ENCODE assay signal across 16 cellular contexts in the genomic region with DNA sequence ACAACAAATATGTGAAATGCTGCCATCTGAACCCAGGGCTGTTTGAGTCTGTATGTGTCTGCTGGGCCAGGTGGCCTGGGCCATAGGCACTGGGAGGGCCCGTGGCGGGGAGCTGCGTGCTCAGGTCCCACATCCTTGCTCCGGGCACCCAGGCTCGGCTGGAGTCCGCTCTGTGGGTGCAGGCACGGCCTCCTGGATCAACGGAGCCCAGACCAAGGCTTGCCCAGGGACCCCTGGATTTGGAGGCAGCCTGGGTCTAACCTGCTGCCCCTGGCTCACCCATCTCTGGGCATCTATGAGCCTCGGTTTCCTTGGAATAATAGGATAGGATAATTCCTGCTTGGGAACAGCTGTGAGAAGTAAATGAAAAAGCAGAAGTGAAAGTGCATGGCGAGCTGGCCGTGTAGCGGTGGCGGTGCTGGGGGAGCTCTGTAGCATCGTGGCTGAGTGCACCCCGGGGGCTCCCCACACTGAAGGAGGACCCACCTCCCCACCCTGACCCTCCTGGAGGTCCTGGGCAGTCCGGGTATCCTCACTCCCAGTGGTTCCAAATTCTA. TPM values are rescaled to one million over a fixed set of nuclear protein-coding genes. Genes with fewer than 3 reads are reported as not detected.
DNase-seq lines count a peak whose midpoint lies in the region; ATAC-seq lines count a peak whose summit lies in the region.
"Had no signal": no experiment of that assay in that cellular context is flagged by ENCODE, and none has a peak within 500 bp of the region (broad histone marks: within the 10 kb centered on the region; RNA-seq: fewer than 3 reads in every experiment).

No MANE protein-coding gene starts in this region.

- H3K36me3 Mint-ChIP-seq in activated naive CD8-positive, alpha-beta T cell treated with anti-CD3 and anti-CD28 coated beads, Interleukin-2, amount 10 ng/mL, durations not matched to agents 7 days and 5 days = no peaks in the 10 kb centered on the region

- peaks cover 5 to 7% of the 10 kb centered on the region in 2 donors for H3K4me1 ChIP-seq in neuronal stem cell (ENCODE audit: control insufficient read depth in 2 of 2, insufficient read depth in 1 of 2, low read depth in 1 of 2, low read length in 2 of 2)

- no peak overlapping the region for H3K4me3 ChIP-seq in neuronal stem cell (ENCODE audit: low read length in 2 of 2)
- H3K4me3 ChIP-seq: MG63, sigmoid colon, thoracic aorta had no signal

- H4K91ac ChIP-seq in neuronal stem cell (ENCODE audit: low read depth, low read length, poor library complexity) = no peak overlapping the region

- peak; percentile 27 for DNase-seq in SKM-1 treated with dmso at 0.1 percent for 144 hours (lab: John Stamatoyannopoulos, UW; ENCODE audit: unreplicated experiment)
- DNase-seq in SKM-1 (lab: John Stamatoyannopoulos, UW; ENCODE audit: unreplicated experiment) = no peak
- peak; percentile 49 for DNase-seq in MV-4-11 (lab: John Stamatoyannopoulos, UW)
- DNase-seq in activated naive CD8-positive, alpha-beta T cell treated with anti-CD3 and anti-CD28 coated beads, Interleukin-2, amount 10 ng/mL, durations not matched to agents 7 days and 5 days = no peak
- no peak for DNase-seq in neuronal stem cell (ENCODE audit: low spot score)
- DNase-seq in HCEC 1CT = no peak
- no peak for DNase-seq in LoVo (ENCODE audit: low spot score)
- no peak for DNase-seq in hippocampal formation (lab: John Stamatoyannopoulos, UW)
- DNase-seq: 8988T, DMS153, MG63, NCI-H524 treated with DMSO at 0.1 percent for 48 hours, sigmoid colon, SK-N-SH had no signal

- no CpG with 5 or more reads among the region's 16 CpGs for WGBS in neuronal stem cell (ENCODE audit: extremely low coverage in 2 of 2, insufficient read length in 2 of 2, insufficient replicate concordance in 1 of 2), 2 donors

- H2AK5ac ChIP-seq in neuronal stem cell (ENCODE audit: low read depth, low read length) = peak overlapping the region; percentile 75

- H2BK5ac ChIP-seq in neuronal stem cell (ENCODE audit: low read length) = no peak overlapping the region

- H2BK15ac ChIP-seq in neuronal stem cell (ENCODE audit: low read length) = peak overlapping the region; percentile 54

- H2BK12ac ChIP-seq in neuronal stem cell (ENCODE audit: low read length) = peak overlapping the region; percentile 10

- H3K9me3 ChIP-seq in neuronal stem cell (replicated peaks in 1 of 2; ENCODE audit: control insufficient read depth in 2 of 2, insufficient read depth in 1 of 2, low read depth in 1 of 2, low read length in 2 of 2) = no peaks in the 10 kb centered on the region
- H3K9me3 ChIP-seq: MG63, sigmoid colon, SK-N-SH, thoracic aorta had no signal

- H3K27ac ChIP-seq in neuronal stem cell (replicated peaks; ENCODE audit: low read length) = no peak overlapping the region
- H3K27ac ChIP-seq: sigmoid colon, thoracic aorta had no signal

- no peak overlapping the region for H3K4ac ChIP-seq in neuronal stem cell (ENCODE audit: low read length)

- H3K27me3 Mint-ChIP-seq in activated naive CD8-positive, alpha-beta T cell treated with anti-CD3 and anti-CD28 coated beads, Interleukin-2, amount 10 ng/mL, durations not matched to agents 7 days and 5 days = no peaks in the 10 kb centered on the region

- no peak overlapping the region for H2BK120ac ChIP-seq in neuronal stem cell (ENCODE audit: low read depth, low read length)

- no peak overlapping the region for H2AFZ ChIP-seq in neuronal stem cell (ENCODE audit: low read length)

- peak overlapping the region; percentile 19 for H3K4me3 Mint-ChIP-seq in activated naive CD8-positive, alpha-beta T cell treated with anti-CD3 and anti-CD28 coated beads, Interleukin-2, amount 10 ng/mL, durations not matched to agents 7 days and 5 days
- H3K4me3 Mint-ChIP-seq: dendritic cell treated with granulocyte-macrophage colony-stimulating factor and Interleukin-4, amounts not matched to agents 40 ng/mL and 50 ng/mL, for 4 days had no signal

- H3K27ac Mint-ChIP-seq in activated naive CD8-positive, alpha-beta T cell treated with anti-CD3 and anti-CD28 coated beads, Interleukin-2, amount 10 ng/mL, durations not matched to agents 7 days and 5 days = no peak overlapping the region
- H3K27ac Mint-ChIP-seq: dendritic cell treated with granulocyte-macrophage colony-stimulating factor and Interleukin-4, amounts not matched to agents 40 ng/mL and 50 ng/mL, for 4 days had no signal

- peaks cover 2% of the 10 kb centered on the region for H3K79me1 ChIP-seq in neuronal stem cell (ENCODE audit: low read depth, low read length)

- no peak overlapping the region for H4K8ac ChIP-seq in neuronal stem cell (ENCODE audit: low read depth, low read length)

- peak overlapping the region; percentile 63 for H3K14ac ChIP-seq in neuronal stem cell (ENCODE audit: low read length)

- H3K9me3 Mint-ChIP-seq in activated naive CD8-positive, alpha-beta T cell treated with anti-CD3 and anti-CD28 coated beads, Interleukin-2, amount 10 ng/mL, durations not matched to agents 7 days and 5 days = no peaks in the 10 kb centered on the region
- H3K9me3 Mint-ChIP-seq: dendritic cell treated with granulocyte-macrophage colony-stimulating factor and Interleukin-4, amounts not matched to agents 40 ng/mL and 50 ng/mL, for 4 days had no signal

- H3K36me3 ChIP-seq in neuronal stem cell (replicated peaks in 1 of 2; ENCODE audit: control insufficient read depth in 2 of 2, insufficient read depth in 2 of 2, low read length in 2 of 2) = no peaks in the 10 kb centered on the region
- H3K36me3 ChIP-seq: MG63, sigmoid colon, thoracic aorta had no signal

- H3K23ac ChIP-seq in neuronal stem cell (ENCODE audit: low read depth, low read length, poor library complexity) = no peak overlapping the region

- H3K4me1 Mint-ChIP-seq in activated naive CD8-positive, alpha-beta T cell treated with anti-CD3 and anti-CD28 coated beads, Interleukin-2, amount 10 ng/mL, durations not matched to agents 7 days and 5 days = peaks cover 24% of the 10 kb centered on the region

- H3K18ac ChIP-seq in neuronal stem cell (ENCODE audit: low read length) = no peak overlapping the region

- no peak for ATAC-seq in activated naive CD8-positive, alpha-beta T cell treated with anti-CD3 and anti-CD28 coated beads, Interleukin-2, amount 10 ng/mL, durations not matched to agents 7 days and 5 days (ENCODE audit: low read depth)

- H3K4me2 ChIP-seq in neuronal stem cell (ENCODE audit: insufficient read depth, low read length, poor library complexity, severe bottlenecking) = no peak overlapping the region
- H3K4me2 ChIP-seq: SK-N-SH had no signal

- peaks cover 0 to 33% (median 4%) of the 10 kb centered on the region in 3 experiments for H3K27me3 ChIP-seq in neuronal stem cell (ENCODE audit: control insufficient read depth in 3 of 3, insufficient read depth in 3 of 3, low read depth in 1 of 3, low read length in 3 of 3)

- POLR2A ChIA-PET in activated naive CD8-positive, alpha-beta T cell treated with anti-CD3 and anti-CD28 coated beads, Interleukin-2, amount 10 ng/mL, durations not matched to agents 7 days and 5 days (lab: Charles Lee) = interaction anchor here (1.2 to 2.8 kb wide), 4 partner anchors 8 to 15 kb away, joined by 3 to 7 read pairs (median 4); partner anchors contain the start of gene RNF44

- H3K9ac ChIP-seq in neuronal stem cell (ENCODE audit: low read depth, low read length, poor library complexity) = no peak overlapping the region
- H3K9ac ChIP-seq: SK-N-SH had no signal

RNA-seq across cellular contexts. Expression of gene CDHR2, which starts 1.2 kb away (rescaled TPM):
- 1 to 10 TPM; 2.4 to 3.8 TPM for total RNA-seq in activated naive CD8-positive, alpha-beta T cell treated with anti-CD3 and anti-CD28 coated beads, Interleukin-2, amount 10 ng/mL, durations not matched to agents 7 days and 5 days
- 0.01 TPM for polyA plus RNA-seq in neuronal stem cell (2013, experiment 1 of 2)
- 0.01 TPM for polyA plus RNA-seq in neuronal stem cell (2013, experiment 2 of 2)
- total RNA-seq: thoracic aorta had no signal
- polyA plus RNA-seq: SK-N-SH had no signal

RNA-seq across cellular contexts. Expression of gene RNF44, which starts 13.2 kb away (rescaled TPM):
- 100 to 1,000 TPM; 162 to 166 TPM for total RNA-seq in activated naive CD8-positive, alpha-beta T cell treated with anti-CD3 and anti-CD28 coated beads, Interleukin-2, amount 10 ng/mL, durations not matched to agents 7 days and 5 days
- 77.9 TPM for polyA plus RNA-seq in neuronal stem cell (2013, experiment 1 of 2)
- polyA plus RNA-seq in neuronal stem cell (2013, experiment 2 of 2) = 78.0 TPM

RNA-seq across cellular contexts. Expression of gene GPRIN1, which starts 59.6 kb away (rescaled TPM):
- total RNA-seq in activated naive CD8-positive, alpha-beta T cell treated with anti-CD3 and anti-CD28 coated beads, Interleukin-2, amount 10 ng/mL, durations not matched to agents 7 days and 5 days = 1 to 10 TPM; 1.5 to 1.6 TPM
- polyA plus RNA-seq in neuronal stem cell (2013, experiment 1 of 2) = 2.5 TPM
- polyA plus RNA-seq in neuronal stem cell (2013, experiment 2 of 2) = 2.3 TPM

Comparison
In these comparisons a context has a peak if more than half of its experiments do, and no peak if none do; other contexts are left out.
1. DNase-seq: peak in SKM-1 treated with dmso at 0.1 percent for 144 hours (single experiment) and MV-4-11 (single experiment); none in SKM-1 (single experiment), activated naive CD8-positive, alpha-beta T cell treated with anti-CD3 and anti-CD28 coated beads, Interleukin-2, amount 10 ng/mL, durations not matched to agents 7 days and 5 days (single experiment), neuronal stem cell (single experiment), HCEC 1CT (single experiment), LoVo (single experiment) and hippocampal formation (0 of 2).